8 cellular contexts compared by ENCODE assay signal in the genomic region with DNA sequence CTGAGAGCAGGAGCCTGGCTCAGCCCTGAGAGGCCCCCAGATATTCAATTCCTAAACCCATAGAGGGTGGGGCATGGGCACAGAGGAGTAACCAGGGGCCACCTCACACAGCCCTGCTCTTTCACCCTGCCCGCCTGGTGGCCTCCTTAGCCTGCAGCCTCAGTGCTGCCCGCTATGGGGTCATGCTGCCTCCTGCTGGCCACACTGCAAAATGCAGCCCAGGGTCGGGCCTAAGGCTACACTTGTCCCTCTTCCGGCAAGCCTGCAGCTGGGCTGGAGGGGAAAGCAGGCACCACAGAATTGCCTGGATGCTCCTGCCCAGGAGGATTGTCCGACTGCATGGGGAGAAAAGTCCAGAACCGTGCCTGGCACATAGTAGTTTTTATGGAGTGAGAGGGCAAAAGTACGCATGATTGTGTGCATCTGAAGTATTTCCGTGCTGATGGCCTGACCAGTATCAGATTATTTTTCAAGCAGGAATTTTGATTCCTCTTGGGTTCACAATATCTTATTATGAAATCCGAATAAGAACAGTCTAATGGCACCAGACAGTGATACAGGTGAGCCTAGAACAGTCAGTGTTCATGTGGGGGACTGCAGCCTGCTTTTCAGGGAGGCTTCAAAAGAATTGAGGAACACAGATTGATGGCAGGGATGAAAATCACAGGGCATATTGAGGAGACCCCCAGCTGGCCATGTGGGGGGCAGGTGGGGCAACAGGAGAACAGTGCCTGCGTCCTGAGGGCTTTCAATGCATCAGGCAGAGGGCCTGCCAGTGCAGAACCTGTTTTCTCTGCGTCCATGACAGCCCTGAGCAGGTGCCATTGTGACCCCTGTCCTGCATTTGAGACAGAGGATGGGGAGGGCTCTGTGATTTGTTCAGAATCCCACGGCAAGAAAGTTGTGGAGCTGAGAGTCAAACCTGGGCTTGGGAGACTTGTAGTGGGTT.
DNase-seq lines count a peak whose midpoint lies in the region; ATAC-seq and TF ChIP-seq lines count a peak whose summit lies in the region.

No MANE protein-coding gene starts in this region.

- POLR2A ChIA-PET in GM10248 (lab: Yijun Ruan, JAX): no interaction called here

- whole genome bisulfite sequencing in iPS DF 6.9 (ENCODE audit: insufficient coverage, insufficient read length): no CpG with 5 or more reads among the region's 12 CpGs

- DNase-seq in GM10248 (ENCODE audit: extremely low spot score) (peak; percentile 81), T-helper 9 cell (peak; percentile 80), astrocyte of the cerebellum (ENCODE audit: low read depth) (peak; percentile 34), iPS DF 6.9 (ENCODE audit: low read depth, low spot score) (peak; percentile 66)
- peak; percentile 77 to 90 (median 78) for DNase-seq in stimulated activated CD4-positive, alpha-beta T cell treated with anti-CD3 and anti-CD28 coated beads, Interleukin-12 subunit alpha, Interleukin-12 subunit beta, amount 100 ng/mL, for 48 hours (ENCODE audit: low read depth in 2 of 3, low spot score in 1 of 3)

- no peaks in the 10 kb centered on the region for H3K27me3 ChIP-seq in iPS DF 6.9 (ENCODE audit: control insufficient read depth, insufficient read depth, low read length)

- in situ Hi-C loops in astrocyte of the cerebellum (cut with HindIII; ENCODE audit: low sequenced_read_pairs): no loop called here

- CTCF ChIA-PET in GM10248 (lab: Yijun Ruan, JAX): interaction anchor here (0.6 to 6.5 kb wide), 22 partner anchors 9 to 476 kb away, joined by 3 to 66 read pairs (median 6); partner anchors contain the start of gene NPPC

- H3K36me3 ChIP-seq in iPS DF 6.9 (ENCODE audit: control insufficient read depth, insufficient read depth, low read length): no peaks in the 10 kb centered on the region

- peaks cover 3% of the 10 kb centered on the region for H3K4me1 ChIP-seq in iPS DF 6.9 (ENCODE audit: control insufficient read depth, insufficient read depth, low read length)

- H3K27ac ChIP-seq in 22Rv1 (peak overlapping the region; percentile 13; the same call in 1 of the 2 replicates), iPS DF 6.9 (ENCODE audit: low read length) (no peak overlapping the region)

- H3K9me3 ChIP-seq in iPS DF 6.9 (ENCODE audit: control insufficient read depth, insufficient read depth, low read length): no peaks in the 10 kb centered on the region

- H3K4me3 ChIP-seq in astrocyte of the cerebellum (ENCODE audit: low read depth, low read length) (no peak overlapping the region), iPS DF 6.9 (ENCODE audit: low read length) (no peak overlapping the region)

- TF ChIP-seq CTCF in 22Rv1 (IDR thresholded peaks at IDR 0.05): peak; percentile 97
- peak; percentile 88 for TF ChIP-seq CTCF in GM10248 (IDR thresholded peaks at IDR 0.05; ENCODE audit: control extremely low read depth, extremely low read depth, low read depth, missing control alignments)
- peak; percentile 87 for TF ChIP-seq CTCF in astrocyte of the cerebellum (IDR thresholded peaks at IDR 0.05; ENCODE audit: low read depth, low read length, missing control alignments)

- ATAC-seq in HG03565 (IDR thresholded peaks at IDR 0.05; ENCODE audit: unreplicated experiment) (peak; percentile 55), HG03378 (IDR thresholded peaks at IDR 0.05; ENCODE audit: unreplicated experiment) (no peak)
